Comparison of ENCODE assay signal across 8 cellular contexts in the genomic region with DNA sequence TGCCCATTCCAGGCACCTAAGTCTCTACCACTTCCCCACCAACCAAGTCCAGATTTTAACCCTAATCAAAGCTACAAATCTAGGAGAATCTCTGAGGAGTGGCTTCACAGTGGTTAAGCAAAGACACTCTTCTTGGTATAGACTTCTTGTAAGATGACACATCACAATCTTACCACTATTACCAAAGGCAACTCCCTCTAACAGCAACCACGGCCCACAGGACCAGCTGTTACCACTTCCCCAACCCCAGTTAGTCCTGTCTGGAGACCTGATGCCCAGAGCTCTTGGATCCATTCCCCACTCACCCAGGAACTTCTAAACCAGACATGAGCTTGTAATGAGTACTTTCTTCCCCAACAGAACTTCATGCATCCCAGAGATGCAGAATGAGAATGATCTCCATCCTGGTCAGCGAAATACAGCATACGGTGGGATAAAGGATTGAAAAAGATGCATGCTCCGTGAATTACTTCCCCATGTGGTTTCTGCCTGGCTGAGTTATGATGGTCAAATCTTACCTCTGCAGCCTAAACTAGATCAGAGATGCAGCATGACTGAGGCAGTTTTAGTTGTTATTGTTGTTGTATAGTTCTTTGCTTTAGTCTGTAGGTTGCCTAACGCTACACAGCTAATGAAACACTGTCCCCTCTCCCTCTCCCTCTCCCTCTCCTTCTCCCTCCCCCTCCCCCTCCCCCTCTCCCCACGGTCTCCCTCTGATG.
DNase-seq lines count a peak whose midpoint lies in the region; ATAC-seq, FAIRE-seq and TF ChIP-seq lines count a peak whose summit lies in the region.

No MANE protein-coding gene starts in this region.

- H3K36me3 ChIP-seq in MG63: no peaks in the 10 kb centered on the region
- H3K36me3 ChIP-seq in upper lobe of left lung: no peaks in the 10 kb centered on the region
- H3K36me3 ChIP-seq in small intestine (ENCODE audit: control insufficient read depth in 2 of 2, insufficient read depth in 2 of 2, low read length in 2 of 2): no peaks in the 10 kb centered on the region

- peaks cover 3 to 18% (median 9%) of the 10 kb centered on the region in 4 donors for H3K4me1 ChIP-seq in upper lobe of left lung
- H3K4me1 ChIP-seq in small intestine (ENCODE audit: control insufficient read depth in 2 of 2, insufficient read depth in 1 of 2, low read depth in 1 of 2, low read length in 1 of 2): peaks cover 3 to 9% of the 10 kb centered on the region in 2 donors

- H3K36me3 Mint-ChIP-seq in effector memory CD8-positive, alpha-beta T cell (ENCODE audit: insufficient read depth): peaks cover 6% of the 10 kb centered on the region

- H3K27ac ChIP-seq in upper lobe of left lung (no peak overlapping the region), small intestine (ENCODE audit: low read depth in 1 of 2, low read length in 1 of 2) (no peak overlapping the region)

- H3K27ac Mint-ChIP-seq in effector memory CD8-positive, alpha-beta T cell: peak overlapping the region; percentile 20 to 77

- TF ChIP-seq EP300 in upper lobe of left lung (IDR thresholded peaks at IDR 0.05): no peak

- peak overlapping the region; percentile 1 to 13 for H3K4me3 Mint-ChIP-seq in effector memory CD8-positive, alpha-beta T cell

- H3K9me3 ChIP-seq in MG63: no peaks in the 10 kb centered on the region
- no peaks in the 10 kb centered on the region for H3K9me3 ChIP-seq in upper lobe of left lung
- no peaks in the 10 kb centered on the region for H3K9me3 ChIP-seq in small intestine (ENCODE audit: control insufficient read depth, low read depth)

- H3K4me3 ChIP-seq in MG63 (no peak overlapping the region), upper lobe of left lung (no peak overlapping the region), small intestine (ENCODE audit: low read depth in 1 of 2, low read length in 2 of 2) (no peak overlapping the region)

- no peak for TF ChIP-seq CTCF in upper lobe of left lung (IDR thresholded peaks at IDR 0.05)

- no peak for TF ChIP-seq POLR2A in upper lobe of left lung (IDR thresholded peaks at IDR 0.05)

- H3K9me3 Mint-ChIP-seq in effector memory CD8-positive, alpha-beta T cell: no peaks in the 10 kb centered on the region

- H3K27me3 Mint-ChIP-seq in effector memory CD8-positive, alpha-beta T cell: no peaks in the 10 kb centered on the region

- 66 to 80% methylated on average over 6 of the region's 6 CpGs for WGBS in upper lobe of left lung, 2 donors
- WGBS in small intestine, 3 donors: 80 to 84% (median 83%) methylated on average over 5 to 6 of the region's 6 CpGs

- ATAC-seq in GM21423 (IDR thresholded peaks at IDR 0.05; ENCODE audit: unreplicated experiment): peak; percentile 78
- ATAC-seq in effector memory CD8-positive, alpha-beta T cell (replicated peaks): peak; percentile 60
- ATAC-seq in upper lobe of left lung (ENCODE audit: low FRiP score in 2 of 2): peak; percentile 69 to 87
- no peak for ATAC-seq in HG03280 (IDR thresholded peaks at IDR 0.05; ENCODE audit: unreplicated experiment)

- in situ Hi-C loops in G401 (cut with HindIII; ENCODE audit: low sequenced_read_pairs): no loop called here

- peaks cover 41 to 44% of the 10 kb centered on the region in 2 donors for H3K4me1 Mint-ChIP-seq in effector memory CD8-positive, alpha-beta T cell (ENCODE audit: low read depth in 2 of 2)

- H3K27me3 ChIP-seq in MG63 (no peaks in the 10 kb centered on the region), upper lobe of left lung (no peaks in the 10 kb centered on the region), small intestine (ENCODE audit: control insufficient read depth in 2 of 2, insufficient read depth in 2 of 2, low read length in 2 of 2) (no peaks in the 10 kb centered on the region)

- peak; percentile 10 for DNase-seq in G401 (ENCODE audit: low spot score)
- DNase-seq in MG63: peak; percentile 60
- peak in 2 of 3 experiments; percentile 6 to 16 for DNase-seq in effector memory CD8-positive, alpha-beta T cell
- DNase-seq in upper lobe of left lung: peak in 1 of 2 donors; percentile 43
- DNase-seq in small intestine: no peak
- no peak for DNase-seq in DMS153 (lab: John Stamatoyannopoulos, UW)

- FAIRE-seq in small intestine (lab: Jason Lieb, UNC): no peak

Comparison
In these comparisons a context has a peak if more than half of its experiments do, and no peak if none do; other contexts are left out.
1. DNase-seq: peak in G401 (single experiment), MG63 (single experiment) and effector memory CD8-positive, alpha-beta T cell (2 of 3); none in small intestine (single experiment) and DMS153 (single experiment).